ENCODE assay signal across 21 cellular contexts in the genomic region with DNA sequence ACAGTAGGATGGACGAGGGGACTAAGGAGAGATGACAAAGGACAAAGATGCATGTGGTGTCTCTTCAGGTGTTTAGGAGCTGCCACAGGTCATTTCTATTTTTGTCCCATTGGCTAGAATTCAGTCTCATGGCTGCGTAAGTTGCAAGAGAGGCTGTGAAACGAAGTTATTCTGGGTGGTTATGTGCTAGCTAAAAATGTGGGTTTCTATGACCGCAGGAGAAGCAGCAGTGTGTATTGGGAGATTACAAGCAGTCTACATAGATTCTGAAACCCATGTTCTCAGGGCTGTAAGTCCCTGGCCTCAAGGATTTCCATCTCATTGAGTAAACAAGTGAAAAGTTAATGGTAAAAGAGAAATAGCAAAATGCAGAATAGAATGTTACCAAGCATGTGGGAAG.
DNase-seq lines count a peak whose midpoint lies in the region; ATAC-seq, FAIRE-seq and TF ChIP-seq lines count a peak whose summit lies in the region.
"Had no signal": no experiment of that assay in that cellular context is flagged by ENCODE, and none has a peak within 500 bp of the region (broad histone marks: within the 10 kb centered on the region; RNA-seq: fewer than 3 reads in every experiment).

No MANE protein-coding gene starts in this region.

- no peaks in the 10 kb centered on the region for H3K9me3 ChIP-seq in HepG2 (ENCODE audit: low read length)
- H3K9me3 ChIP-seq: HAP-1, SK-N-SH had no signal

- no peak for TF ChIP-seq RAD21 in HepG2 (CRISPR knock-in tag; IDR thresholded peaks at IDR 0.05)

- ATAC-seq in GM18870 (IDR thresholded peaks at IDR 0.05; ENCODE audit: unreplicated experiment) (peak; percentile 58), GM21723 (IDR thresholded peaks at IDR 0.05; ENCODE audit: unreplicated experiment) (peak; percentile 62), HG03442 (IDR thresholded peaks at IDR 0.05; ENCODE audit: unreplicated experiment) (peak; percentile 50), HepG2 (no peak), HG02642 (IDR thresholded peaks at IDR 0.05; ENCODE audit: poor library complexity, unreplicated experiment) (no peak)
- ATAC-seq: PC-3 had no signal

- no peak for FAIRE-seq in HepG2 (lab: Jason Lieb, UNC)

- no peak overlapping the region for H3K4me2 ChIP-seq in HepG2 (ENCODE audit: low read depth, low read length)
- H3K4me2 ChIP-seq: SK-N-SH had no signal

- 0 out of 2 replicates have a peak, but pooled peaks cover 11% of the 10 kb centered on the region for H3K4me1 ChIP-seq in HepG2 (ENCODE audit: insufficient read depth, low read length)
- H3K4me1 ChIP-seq: HAP-1 had no signal

- TF ChIP-seq CTCF in HepG2 (CRISPR knock-in tag; IDR thresholded peaks at IDR 0.05) = no peak

- no peaks in the 10 kb centered on the region for H3K79me2 ChIP-seq in HepG2 (ENCODE audit: insufficient read depth, low read length)

- H4K20me1 ChIP-seq in HepG2 (ENCODE audit: insufficient read depth, low read length) = no peaks in the 10 kb centered on the region

- no TSS peak for BruUV-seq in HepG2 (replicated peaks; lab: Mats Ljungman, UMichigan)

- intact Hi-C loops in HepG2 (cut with micrococcal nuclease; ENCODE audit: unreplicated experiment) = no loop called here

- no peaks in the 10 kb centered on the region; a peak in 1 of 5 replicates for H3K36me3 ChIP-seq in HepG2 (replicated peaks in 1 of 2; ENCODE audit: control insufficient read depth in 1 of 2, insufficient read depth in 2 of 2, low read length in 2 of 2)
- H3K36me3 ChIP-seq: HAP-1 had no signal

- CTCF ChIA-PET in HepG2 (lab: Yijun Ruan, JAX; ENCODE audit: low intra/inter-chr PET ratio, low total read pairs) = no interaction called here

- H3K27me3 ChIP-seq in HepG2 (ENCODE audit: control insufficient read depth in 1 of 2, insufficient read depth in 2 of 2, low read length in 2 of 2) = no peaks in the 10 kb centered on the region

- DNase-seq in ACHN (no peak), HepG2 (ENCODE audit: low spot score) (no peak), NCI-H187 (lab: John Stamatoyannopoulos, UW) (no peak)
- DNase-seq: C1 segment of cervical spinal cord; CD8-positive, alpha-beta memory T cell; DMS53; EL; GM23248; NCI-H1105 treated with DMSO at 0.1 percent for 48 hours; NCI-H1694; NCI-H510A; NCI-H748 treated with DMSO at 0.1 percent for 48 hours; PC-3; RPMI8226; SHP77 treated with DMSO at 0.1 percent for 48 hours; SK-N-SH had no signal

- no peak overlapping the region for H3K9ac ChIP-seq in HepG2 (ENCODE audit: insufficient read depth, low read depth, low read length)
- H3K9ac ChIP-seq: GM23248, SK-N-SH had no signal

- no peak overlapping the region for H2AFZ ChIP-seq in HepG2 (ENCODE audit: low read length)
- H2AFZ ChIP-seq: GM23248 had no signal

- WGBS in HepG2 (ENCODE audit: low lambda C conversion rate) = 95% methylated on average over 4 of the region's 4 CpGs

- TF ChIP-seq EP300 in HepG2 (IDR thresholded peaks at IDR 0.05; ENCODE audit: low read depth in 2 of 2, low read length in 2 of 2) (no peak), HepG2 (CRISPR knock-in tag; IDR thresholded peaks at IDR 0.05; ENCODE audit: borderline replicate concordance) (no peak)

- no peak overlapping the region for H3K27ac ChIP-seq in HepG2 (ENCODE audit: extremely low read length, insufficient read depth, low read length)
- H3K27ac ChIP-seq: GM23248 had no signal

- in situ Hi-C loops in ACHN (cut with HindIII; ENCODE audit: low pct_ligation_motif_present, low pct_unique_long_range_greater_than_20kb, low sequenced_read_pairs) (no loop called here), HepG2 (cut with HindIII; ENCODE audit: extremely low pct_ligation_motif_present, low pct_unique_long_range_greater_than_20kb) (no loop called here)

- no peak overlapping the region for H3K4me3 ChIP-seq in HepG2 (replicated peaks in 1 of 3; ENCODE audit: insufficient read depth in 1 of 3, low read depth in 2 of 3, low read length in 3 of 3)
- H3K4me3 ChIP-seq: GM23248, HAP-1 had no signal

- TF ChIP-seq POLR2A in HepG2 (IDR thresholded peaks at IDR 0.05; ENCODE audit: insufficient read depth in 1 of 2, low read depth in 2 of 2, low read length in 2 of 2) = no peak

- POLR2A ChIA-PET in HepG2 (lab: Yijun Ruan, JAX) = interaction anchor here (0.6 to 1.8 kb wide), 2 partner anchors 70 to 734 kb away, joined by 4 to 5 read pairs; no protein-coding TSS in a partner anchor

TF ChIP-seq in HepG2, 621 proteins besides CTCF, POLR2A, EP300 and RAD21:
- TF ChIP-seq, protein P1, sequence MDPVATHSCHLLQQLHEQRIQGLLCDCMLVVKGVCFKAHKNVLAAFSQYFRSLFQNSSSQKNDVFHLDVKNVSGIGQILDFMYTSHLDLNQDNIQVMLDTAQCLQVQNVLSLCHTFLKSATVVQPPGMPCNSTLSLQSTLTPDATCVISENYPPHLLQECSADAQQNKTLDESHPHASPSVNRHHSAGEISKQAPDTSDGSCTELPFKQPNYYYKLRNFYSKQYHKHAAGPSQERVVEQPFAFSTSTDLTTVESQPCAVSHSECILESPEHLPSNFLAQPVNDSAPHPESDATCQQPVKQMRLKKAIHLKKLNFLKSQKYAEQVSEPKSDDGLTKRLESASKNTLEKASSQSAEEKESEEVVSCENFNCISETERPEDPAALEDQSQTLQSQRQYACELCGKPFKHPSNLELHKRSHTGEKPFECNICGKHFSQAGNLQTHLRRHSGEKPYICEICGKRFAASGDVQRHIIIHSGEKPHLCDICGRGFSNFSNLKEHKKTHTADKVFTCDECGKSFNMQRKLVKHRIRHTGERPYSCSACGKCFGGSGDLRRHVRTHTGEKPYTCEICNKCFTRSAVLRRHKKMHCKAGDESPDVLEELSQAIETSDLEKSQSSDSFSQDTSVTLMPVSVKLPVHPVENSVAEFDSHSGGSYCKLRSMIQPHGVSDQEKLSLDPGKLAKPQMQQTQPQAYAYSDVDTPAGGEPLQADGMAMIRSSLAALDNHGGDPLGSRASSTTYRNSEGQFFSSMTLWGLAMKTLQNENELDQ (CRISPR knock-in tag; IDR thresholded peaks at IDR 0.05; ENCODE audit: borderline replicate concordance) = no peak

Comparison
In these comparisons a context has a peak if more than half of its experiments do, and no peak if none do; other contexts are left out.
1. ATAC-seq: peak in GM18870 (single experiment), GM21723 (single experiment) and HG03442 (single experiment); none in HepG2 (single experiment) and HG02642 (single experiment).